In genomic region chr17:80970762-80971703, GRCh38 we compare ENCODE assay signal across 3 cellular contexts.
TF ChIP-seq lines count a peak whose summit lies in the region.

No MANE protein-coding gene starts in this region.

TF ChIP-seq in SK-N-SH, 30 proteins besides CTCF, POLR2A, EP300 and RAD21:
- TF ChIP-seq ZBTB33 (IDR thresholded peaks at IDR 0.05; ENCODE audit: borderline replicate concordance, low read depth) (no peak), NRF1 (IDR thresholded peaks at IDR 0.05; ENCODE audit: low read depth, low read length) (no peak), MXI1 (IDR thresholded peaks at IDR 0.05; ENCODE audit: low read depth, low read length) (no peak)
- TF ChIP-seq, protein P1, sequence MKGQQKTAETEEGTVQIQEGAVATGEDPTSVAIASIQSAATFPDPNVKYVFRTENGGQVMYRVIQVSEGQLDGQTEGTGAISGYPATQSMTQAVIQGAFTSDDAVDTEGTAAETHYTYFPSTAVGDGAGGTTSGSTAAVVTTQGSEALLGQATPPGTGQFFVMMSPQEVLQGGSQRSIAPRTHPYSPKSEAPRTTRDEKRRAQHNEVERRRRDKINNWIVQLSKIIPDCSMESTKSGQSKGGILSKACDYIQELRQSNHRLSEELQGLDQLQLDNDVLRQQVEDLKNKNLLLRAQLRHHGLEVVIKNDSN (IDR thresholded peaks at IDR 0.05; ENCODE audit: borderline replicate concordance, low read depth) = no peak
- TF ChIP-seq, protein P2, sequence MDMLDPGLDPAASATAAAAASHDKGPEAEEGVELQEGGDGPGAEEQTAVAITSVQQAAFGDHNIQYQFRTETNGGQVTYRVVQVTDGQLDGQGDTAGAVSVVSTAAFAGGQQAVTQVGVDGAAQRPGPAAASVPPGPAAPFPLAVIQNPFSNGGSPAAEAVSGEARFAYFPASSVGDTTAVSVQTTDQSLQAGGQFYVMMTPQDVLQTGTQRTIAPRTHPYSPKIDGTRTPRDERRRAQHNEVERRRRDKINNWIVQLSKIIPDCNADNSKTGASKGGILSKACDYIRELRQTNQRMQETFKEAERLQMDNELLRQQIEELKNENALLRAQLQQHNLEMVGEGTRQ (IDR thresholded peaks at IDR 0.05; ENCODE audit: borderline replicate concordance, low read depth, low read length) = no peak

TF ChIP-seq in SK-N-SH treated with all-trans-retinoic acid at 6 μM for 48 hours, 23 proteins besides CTCF, POLR2A, EP300 and RAD21:
- TF ChIP-seq ESRRG (CRISPR knock-in tag; IDR thresholded peaks at IDR 0.05) (no peak), BACH2 (CRISPR knock-in tag; IDR thresholded peaks at IDR 0.05; ENCODE audit: borderline replicate concordance) (no peak)

TF ChIP-seq in IMR-90, 13 proteins besides CTCF, POLR2A, EP300 and RAD21:
- TF ChIP-seq MAZ (IDR thresholded peaks at IDR 0.05; ENCODE audit: borderline replicate concordance, low read depth, low read length) (no peak), RFX5 (IDR thresholded peaks at IDR 0.05; ENCODE audit: low read depth, low read length) (no peak)
